21 cellular contexts compared by ENCODE assay signal in genomic region chr2:237118025-237118424, GRCh38. TPM values are rescaled to one million over a fixed set of nuclear protein-coding genes. Genes with fewer than 3 reads are reported as not detected.
A peak's percentile ranks its signal among the peaks of the same experiment; 100 is the strongest.
DNase-seq lines count a peak whose midpoint lies in the region; ATAC-seq, FAIRE-seq and TF ChIP-seq lines count a peak whose summit lies in the region.
"Had no signal": no experiment of that assay in that cellular context is flagged by ENCODE, and none has a peak within 500 bp of the region (broad histone marks: within the 10 kb centered on the region; RNA-seq: fewer than 3 reads in every experiment).

No MANE protein-coding gene starts in this region.

- no peak overlapping the region for H3K27ac ChIP-seq in DOHH2 (ENCODE audit: low read depth, low read length)
- no peak overlapping the region for H3K27ac ChIP-seq in GM12878 (ENCODE audit: control insufficient read depth, insufficient read depth)
- no peak overlapping the region for H3K27ac ChIP-seq in mesenchymal stem cell (ENCODE audit: low read length, poor library complexity, severe bottlenecking)
- H3K27ac ChIP-seq: brain microvascular endothelial cell, hepatocyte had no signal

- CTCF ChIA-PET in GM12878 (lab: Yijun Ruan, JAX), result interaction anchor here (0.6 kb wide), 1 partner anchor 453 kb away, joined by 3 read pairs; no protein-coding TSS in a partner anchor

- no peak overlapping the region for H3K23ac ChIP-seq in mesenchymal stem cell (ENCODE audit: low read length in 2 of 2)

- no peak overlapping the region for H2BK12ac ChIP-seq in mesenchymal stem cell (ENCODE audit: low read length in 2 of 2)

- intact Hi-C loops in GM12878 (cut with micrococcal nuclease; ENCODE audit: unreplicated experiment), result no loop called here

- H3F3A ChIP-seq in DOHH2 (ENCODE audit: control insufficient read depth, insufficient read depth), result no peaks in the 10 kb centered on the region

- no peak overlapping the region for H3K14ac ChIP-seq in mesenchymal stem cell (ENCODE audit: low read length in 2 of 2)

- no peak overlapping the region for H2AFZ ChIP-seq in GM12878 (ENCODE audit: control insufficient read depth, low read depth, low read length)
- H2AFZ ChIP-seq in mesenchymal stem cell (ENCODE audit: low read depth, low read length), result no peak overlapping the region
- H2AFZ ChIP-seq: hepatocyte had no signal

- no peak overlapping the region for H2BK5ac ChIP-seq in mesenchymal stem cell (ENCODE audit: low read depth, low read length, poor library complexity, severe bottlenecking)

- TF ChIP-seq POLR2A in GM12878 (IDR thresholded peaks at IDR 0.05; ENCODE audit: low read depth, low read length) (no peak), erythroblast (IDR thresholded peaks at IDR 0.05; ENCODE audit: low read length) (no peak)

- SMC1A ChIA-PET in GM12878 (lab: Charles Lee; ENCODE audit: uncharacterized antibody, unreplicated experiment), result no interaction called here

- no peak overlapping the region for H2BK15ac ChIP-seq in mesenchymal stem cell (ENCODE audit: low read depth, poor library complexity, severe bottlenecking)

- H3K4me1 ChIP-seq in DOHH2 (ENCODE audit: control insufficient read depth, low read length), result peaks cover 9% of the 10 kb centered on the region
- no peaks in the 10 kb centered on the region for H3K4me1 ChIP-seq in GM12878 (ENCODE audit: control insufficient read depth, insufficient read depth, low read length)
- H3K4me1 ChIP-seq in mesenchymal stem cell (ENCODE audit: control insufficient read depth, insufficient read depth, low read depth, low read length), result no peaks in the 10 kb centered on the region

- POLR2A ChIA-PET in GM12878 (lab: Charles Lee), result no interaction called here

- WGBS in GM12878 (ENCODE audit: insufficient coverage, insufficient replicate concordance, low lambda C conversion rate, missing lambda C conversion rate), result 20% methylated on average over 1 of the region's 1 CpG
- WGBS in mesenchymal stem cell, result 94% methylated on average over 1 of the region's 1 CpG

- FAIRE-seq in GM12878 (lab: Jason Lieb, UNC), result no peak
- FAIRE-seq: GM18507 had no signal

- RAD21 ChIA-PET in GM12878 (lab: Charles Lee; ENCODE audit: unreplicated experiment), result no interaction called here

- H3K4ac ChIP-seq in mesenchymal stem cell (ENCODE audit: low read depth in 1 of 2, low read length in 2 of 2), result no peak overlapping the region

- in situ Hi-C loops in GM12878 (cut with MboI), result no loop called here

- H4K91ac ChIP-seq in mesenchymal stem cell (ENCODE audit: low read length), result no peak overlapping the region

- H3K79me1 ChIP-seq in mesenchymal stem cell (replicated peaks; ENCODE audit: low read length, poor library complexity, severe bottlenecking), result no peaks in the 10 kb centered on the region

- H3K9me3 ChIP-seq in DOHH2 (ENCODE audit: control insufficient read depth, insufficient read depth, low read length) (no peaks in the 10 kb centered on the region), GM12878 (replicated peaks; ENCODE audit: control insufficient read depth, insufficient read depth, low read length) (no peaks in the 10 kb centered on the region), mesenchymal stem cell (ENCODE audit: control insufficient read depth, low read length) (no peaks in the 10 kb centered on the region)

- H3K4me3 ChIP-seq in DOHH2 (ENCODE audit: low read length) (no peak overlapping the region), GM12878 (no peak overlapping the region), mesenchymal stem cell (ENCODE audit: insufficient read depth in 1 of 2, low read depth in 1 of 2, low read length in 2 of 2) (no peak overlapping the region)
- H3K4me3 ChIP-seq: hepatocyte had no signal

- no peak overlapping the region for H4K8ac ChIP-seq in mesenchymal stem cell (ENCODE audit: low read length)

- DNase-seq in NCI-H1092 (lab: John Stamatoyannopoulos, UW) (peak; percentile 30), GM12878 (ENCODE audit: low read depth, low spot score) (no peak), mesenchymal stem cell (no peak), erythroblast (lab: John Stamatoyannopoulos, UW) (no peak), medulla oblongata (ENCODE audit: extremely low spot score) (no peak)
- DNase-seq: activated CD8-positive, alpha-beta T cell treated with anti-CD3 and anti-CD28 coated beads for 36 hours; activated effector memory CD4-positive, alpha-beta T cell treated with anti-CD3 and anti-CD28 coated beads, Interleukin-2, amount 50 U/mL, for 16 hours; brain microvascular endothelial cell; CD4-positive, CD25-positive, alpha-beta regulatory T cell; naive thymus-derived CD8-positive, alpha-beta T cell; NCI-H187 treated with DMSO at 0.1 percent for 48 hours; NCI-H82; retina; SHP77 treated with DMSO at 0.1 percent for 48 hours; stimulated activated CD4-positive, alpha-beta T cell treated with anti-CD3 and anti-CD28 coated beads, Interleukin-2, amount 100 ng/mL, for 48 hours; trophoblast cell had no signal

- H3K4me2 ChIP-seq in DOHH2 (ENCODE audit: low read length) (peak overlapping the region; percentile 20; the same call in 1 of the 2 replicates), GM12878 (ENCODE audit: control insufficient read depth, insufficient read depth) (no peak overlapping the region), mesenchymal stem cell (ENCODE audit: low read length, poor library complexity, severe bottlenecking) (no peak overlapping the region)
- H3K4me2 ChIP-seq: hepatocyte had no signal

- no peak overlapping the region for H2BK120ac ChIP-seq in mesenchymal stem cell (ENCODE audit: low read depth, low read length)

- H3K9me2 ChIP-seq in DOHH2 (replicated peaks; ENCODE audit: control insufficient read depth, low read length), result no peaks in the 10 kb centered on the region

- ATAC-seq in GM12878 (no peak), HG02885 (IDR thresholded peaks at IDR 0.05; ENCODE audit: poor library complexity, unreplicated experiment) (no peak), GM21786 (IDR thresholded peaks at IDR 0.05; ENCODE audit: unreplicated experiment) (no peak)
- ATAC-seq: activated CD8-positive, alpha-beta T cell treated with anti-CD3 and anti-CD28 coated beads for 36 hours; naive thymus-derived CD8-positive, alpha-beta T cell had no signal

- no peaks in the 10 kb centered on the region for H4K20me1 ChIP-seq in DOHH2 (ENCODE audit: control insufficient read depth, insufficient read depth, low read depth, low read length)
- H4K20me1 ChIP-seq in GM12878 (ENCODE audit: control insufficient read depth, insufficient read depth), result no peaks in the 10 kb centered on the region

- H2AK5ac ChIP-seq in mesenchymal stem cell (ENCODE audit: low read length, severe bottlenecking), result no peak overlapping the region

- BruUV-seq in GM12878 (replicated peaks; lab: Mats Ljungman, UMichigan), result no TSS peak

- H3K9ac ChIP-seq in GM12878 (ENCODE audit: control insufficient read depth, insufficient read depth, low read length) (no peak overlapping the region), mesenchymal stem cell (ENCODE audit: low read length) (peak overlapping the region; percentile 44)

- TF ChIP-seq EP300 in GM12878 (IDR thresholded peaks at IDR 0.05; ENCODE audit: borderline replicate concordance in 1 of 2, control insufficient read depth in 1 of 2, low read depth in 2 of 2, low read length in 2 of 2), result no peak

- no peak for TF ChIP-seq RAD21 in GM12878 (IDR thresholded peaks at IDR 0.05; ENCODE audit: insufficient read depth, low read depth, low read length)

- no peaks in the 10 kb centered on the region for H3K36me3 ChIP-seq in DOHH2 (ENCODE audit: control insufficient read depth, low read length)
- H3K36me3 ChIP-seq in GM12878 (ENCODE audit: control insufficient read depth in 2 of 2, insufficient read depth in 2 of 2, low read length in 1 of 2), result no peaks in the 10 kb centered on the region
- H3K36me3 ChIP-seq in mesenchymal stem cell (ENCODE audit: control insufficient read depth in 1 of 2, insufficient read depth in 2 of 2, low read depth in 1 of 2, low read length in 2 of 2), result peaks cover 0 to 4% of the 10 kb centered on the region in 2 experiments
- H3K36me3 ChIP-seq: brain microvascular endothelial cell had no signal

- H3K27me3 ChIP-seq in DOHH2 (ENCODE audit: control insufficient read depth, low read length) (peaks cover 4% of the 10 kb centered on the region; the same call in 1 of the 2 replicates), GM12878 (replicated peaks in 1 of 2; ENCODE audit: control insufficient read depth in 2 of 2, insufficient read depth in 2 of 2, low read length in 1 of 2) (no peaks in the 10 kb centered on the region), mesenchymal stem cell (ENCODE audit: control insufficient read depth in 1 of 2, insufficient read depth in 1 of 2, low read length in 2 of 2) (no peaks in the 10 kb centered on the region)
- H3K27me3 ChIP-seq: brain microvascular endothelial cell, hepatocyte had no signal

- H3K79me2 ChIP-seq in DOHH2 (ENCODE audit: control insufficient read depth, low read length) (no peaks in the 10 kb centered on the region), GM12878 (ENCODE audit: control insufficient read depth, insufficient read depth, low read length) (no peaks in the 10 kb centered on the region)
- H3K79me2 ChIP-seq: hepatocyte had no signal

- no peak for TF ChIP-seq CTCF in DOHH2 (IDR thresholded peaks at IDR 0.05; ENCODE audit: low read depth, low read length, poor library complexity, severe bottlenecking)
- no peak for TF ChIP-seq CTCF in GM12878 (IDR thresholded peaks at IDR 0.05 in 2 of 3, conservative IDR thresholded peaks at IDR 0.05 in 1 of 3; ENCODE audit: control insufficient read depth in 2 of 3, extremely low read depth in 1 of 3, insufficient read depth in 1 of 3, low read depth in 3 of 3, low read length in 3 of 3)

- H3K18ac ChIP-seq in mesenchymal stem cell (ENCODE audit: low read depth in 1 of 2, low read length in 2 of 2), result no peak overlapping the region

TF ChIP-seq in GM12878, 131 proteins besides CTCF, POLR2A, EP300 and RAD21 (continues in another document):
- no peak for TF ChIP-seq PAX5 (IDR thresholded peaks at IDR 0.05; ENCODE audit: borderline replicate concordance, low read depth, low read length)

RNA-seq across cellular contexts. Expression of gene COPS8, which starts 32.3 kb away (rescaled TPM):
- total RNA-seq in GM12878 (2013; cell fraction: nucleolus; rRNA removed), result 57.9 and 66.7 TPM in 2 replicates
- total RNA-seq in GM12878 (2014; rRNA removed) (85.2 and 97.9 TPM in 2 replicates), GM12878 (2014; rRNA removed; fragmentation: Illumina TruSeq; extraction: Trizol) (63.2 and 63.6 TPM in 2 replicates), GM12878 (2021) (44.0 and 46.6 TPM in 2 replicates)
- 15.2 TPM for polyA plus RNA-seq in GM12878 (2011; ENCODE audit: low read depth)
- polyA plus RNA-seq in GM12878 (2011; rRNA removed) (108 and 139 TPM in 2 replicates), GM12878 (2014; fragmentation: Illumina TruSeq; extraction: Trizol) (72.2 and 83.4 TPM in 2 replicates), GM12878 (2014; fragmentation: Nextera tagmentation; extraction: Ambion mirVana) (100 to 1,000 TPM; 106 to 133 TPM), GM12878 (2014; rRNA removed) (99.0 and 111 TPM in 2 replicates), GM12878 (2016; fragmentation: Nextera tagmentation; extraction: Ambion mirVana) (100 to 1,000 TPM; 118 to 134 TPM)
- 55.7 and 60.4 TPM in 2 replicates for polyA plus RNA-seq in GM12878 (2011; cell fraction: cytosol; rRNA removed)
- 50.4 and 51.7 TPM in 2 replicates for polyA plus RNA-seq in GM12878 (2011; cell fraction: nucleus; rRNA removed)
- 23.6 and 30.4 TPM in 2 replicates for polyA plus RNA-seq in GM12878 (2012)
- polyA minus RNA-seq in GM12878 (2011; rRNA and poly(A)+ RNA removed), result 27.8 and 28.5 TPM in 2 replicates
- polyA minus RNA-seq in GM12878 (2011; cell fraction: cytosol; rRNA and poly(A)+ RNA removed), result 9.0 and 13.2 TPM in 2 replicates
- polyA minus RNA-seq in GM12878 (2011; cell fraction: nucleus; rRNA and poly(A)+ RNA removed), result 16.1 and 23.0 TPM in 2 replicates
- 45.9 TPM for polyA plus RNA-seq in mesenchymal stem cell (2013, experiment 1 of 2)
- polyA plus RNA-seq in mesenchymal stem cell (2013, experiment 2 of 2), result 46.7 TPM
